24 cellular contexts compared by ENCODE assay signal in genomic region chr4:78119698-78120097, GRCh38.
DNase-seq lines count a peak whose midpoint lies in the region; ATAC-seq, FAIRE-seq and TF ChIP-seq lines count a peak whose summit lies in the region.
"Had no signal": no experiment of that assay in that cellular context is flagged by ENCODE, and none has a peak within 500 bp of the region (broad histone marks: within the 10 kb centered on the region; RNA-seq: fewer than 3 reads in every experiment).

No MANE protein-coding gene starts in this region.

- POLR2A ChIA-PET in GM12878 (lab: Charles Lee), result no interaction called here

- H3K4me2 ChIP-seq in GM12878 (ENCODE audit: control insufficient read depth, insufficient read depth), result no peak overlapping the region
- H3K4me2 ChIP-seq: GM23338 had no signal

- no peaks in the 10 kb centered on the region for H3K36me3 ChIP-seq in GM12878 (ENCODE audit: control insufficient read depth in 2 of 2, insufficient read depth in 2 of 2, low read length in 1 of 2)
- H3K36me3 ChIP-seq: cardiac muscle cell, colonic mucosa, esophagus muscularis mucosa, thyroid gland had no signal

- H3K9ac ChIP-seq in GM12878 (ENCODE audit: control insufficient read depth, insufficient read depth, low read length), result no peak overlapping the region

- peak overlapping the region; percentile 3 for H3K27ac Mint-ChIP-seq in glutamatergic neuron (ENCODE audit: unreplicated experiment)
- peak overlapping the region; percentile 27 for H3K27ac Mint-ChIP-seq in progenitor cell of endocrine pancreas
- H3K27ac Mint-ChIP-seq in activated T-helper 1 cell treated with anti-CD3 and anti-CD28 coated beads, Interleukin-12 subunit alpha, Interleukin-12 subunit beta, Interleukin-2, Interleukin-4 antibody, amounts not matched to agents 30 ng/mL and 10 ng/mL and 1 ng/mL, durations not matched to agents 14 hours and 24 hours and 36 hours, result no peak overlapping the region
- H3K27ac Mint-ChIP-seq: activated naive CD4-positive, alpha-beta T cell treated with anti-CD3 and anti-CD28 coated beads, Interleukin-2, amount 10 ng/mL, durations not matched to agents 7 days and 5 days; CD4-positive, CD25-positive, alpha-beta regulatory T cell; GM23338; HFFc6; stimulated activated naive CD8-positive, alpha-beta T cell treated with anti-CD3 and anti-CD28 coated beads, Interleukin-15, amount 100 ng/mL, for 72 hours; WTC11 had no signal

- TF ChIP-seq CTCF in GM12878 (IDR thresholded peaks at IDR 0.05 in 2 of 3, conservative IDR thresholded peaks at IDR 0.05 in 1 of 3; ENCODE audit: control insufficient read depth in 2 of 3, extremely low read depth in 1 of 3, insufficient read depth in 1 of 3, low read depth in 3 of 3, low read length in 3 of 3), result no peak
- TF ChIP-seq CTCF in glutamatergic neuron (IDR thresholded peaks at IDR 0.05; ENCODE audit: partially characterized antibody, unreplicated experiment), result no peak
- TF ChIP-seq CTCF in progenitor cell of endocrine pancreas (IDR thresholded peaks at IDR 0.05; ENCODE audit: unreplicated experiment), result no peak

- TF ChIP-seq POLR2A in GM12878 (IDR thresholded peaks at IDR 0.05; ENCODE audit: low read depth, low read length), result no peak

- no peaks in the 10 kb centered on the region for H3K9me3 ChIP-seq in GM12878 (replicated peaks; ENCODE audit: control insufficient read depth, insufficient read depth, low read length)
- H3K9me3 ChIP-seq: colonic mucosa, esophagus muscularis mucosa, thyroid gland had no signal

- DNase-seq in NCI-H2107 treated with DMSO at 0.1 percent for 48 hours (lab: John Stamatoyannopoulos, UW; ENCODE audit: unreplicated experiment), result peak; percentile 21
- no peak for DNase-seq in NCI-H2107 (lab: John Stamatoyannopoulos, UW)
- no peak for DNase-seq in GM12878 (ENCODE audit: low read depth, low spot score)
- no peak for DNase-seq in glutamatergic neuron
- DNase-seq in progenitor cell of endocrine pancreas (ENCODE audit: low spot score, unreplicated experiment), result no peak
- no peak for DNase-seq in activated T-helper 1 cell treated with anti-CD3 and anti-CD28 coated beads, Interleukin-12 subunit alpha, Interleukin-12 subunit beta, Interleukin-2, Interleukin-4 antibody, amounts not matched to agents 30 ng/mL and 10 ng/mL and 1 ng/mL, durations not matched to agents 14 hours and 24 hours and 36 hours (ENCODE audit: low spot score)
- no peak for DNase-seq in activated CD8-positive, alpha-beta memory T cell treated with anti-CD3 and anti-CD28 coated beads, Interleukin-2, amount 50 U/mL, for 4 hours
- no peak for DNase-seq in SKM-1 (lab: John Stamatoyannopoulos, UW; ENCODE audit: unreplicated experiment)
- DNase-seq: 8988T; activated naive CD4-positive, alpha-beta T cell treated with anti-CD3 and anti-CD28 coated beads, Interleukin-2, amount 10 ng/mL, durations not matched to agents 7 days and 5 days; CD4-positive, CD25-positive, alpha-beta regulatory T cell; colonic mucosa; HFFc6; islet precursor cell; NCI-H146; NCI-H2171 treated with DMSO at 0.1 percent for 48 hours; NCI-H526; stimulated activated naive CD8-positive, alpha-beta T cell treated with anti-CD3 and anti-CD28 coated beads, Interleukin-15, amount 100 ng/mL, for 72 hours had no signal

- no peaks in the 10 kb centered on the region for H3K27me3 Mint-ChIP-seq in glutamatergic neuron (ENCODE audit: unreplicated experiment)
- no peaks in the 10 kb centered on the region for H3K27me3 Mint-ChIP-seq in progenitor cell of endocrine pancreas
- H3K27me3 Mint-ChIP-seq in activated T-helper 1 cell treated with anti-CD3 and anti-CD28 coated beads, Interleukin-12 subunit alpha, Interleukin-12 subunit beta, Interleukin-2, Interleukin-4 antibody, amounts not matched to agents 30 ng/mL and 10 ng/mL and 1 ng/mL, durations not matched to agents 14 hours and 24 hours and 36 hours (ENCODE audit: insufficient read depth), result peaks cover 3% of the 10 kb centered on the region
- H3K27me3 Mint-ChIP-seq: activated naive CD4-positive, alpha-beta T cell treated with anti-CD3 and anti-CD28 coated beads, Interleukin-2, amount 10 ng/mL, durations not matched to agents 7 days and 5 days had no signal

- SMC1A ChIA-PET in GM12878 (lab: Charles Lee; ENCODE audit: uncharacterized antibody, unreplicated experiment), result interaction anchor here (2.2 kb wide), 1 partner anchor 10 kb away, joined by 8 read pairs; no protein-coding TSS in a partner anchor

- H3K9me3 Mint-ChIP-seq in glutamatergic neuron (ENCODE audit: unreplicated experiment), result peaks cover 3% of the 10 kb centered on the region
- peaks cover 35% of the 10 kb centered on the region for H3K9me3 Mint-ChIP-seq in progenitor cell of endocrine pancreas (ENCODE audit: low read depth)
- H3K9me3 Mint-ChIP-seq in activated T-helper 1 cell treated with anti-CD3 and anti-CD28 coated beads, Interleukin-12 subunit alpha, Interleukin-12 subunit beta, Interleukin-2, Interleukin-4 antibody, amounts not matched to agents 30 ng/mL and 10 ng/mL and 1 ng/mL, durations not matched to agents 14 hours and 24 hours and 36 hours, result no peaks in the 10 kb centered on the region
- H3K9me3 Mint-ChIP-seq: activated naive CD4-positive, alpha-beta T cell treated with anti-CD3 and anti-CD28 coated beads, Interleukin-2, amount 10 ng/mL, durations not matched to agents 7 days and 5 days; HFFc6; stimulated activated naive CD8-positive, alpha-beta T cell treated with anti-CD3 and anti-CD28 coated beads, Interleukin-15, amount 100 ng/mL, for 72 hours had no signal

- H2AFZ ChIP-seq in GM12878 (ENCODE audit: control insufficient read depth, low read depth, low read length), result no peak overlapping the region
- H2AFZ ChIP-seq: GM23338 had no signal

- in situ Hi-C loops in GM12878 (cut with MboI), result loop anchor here (10.0 kb wide), 1 partner anchor 65 kb away; no protein-coding TSS in a partner anchor

- no peaks in the 10 kb centered on the region for H3K27me3 ChIP-seq in GM12878 (replicated peaks in 1 of 2; ENCODE audit: control insufficient read depth in 2 of 2, insufficient read depth in 2 of 2, low read length in 1 of 2)
- H3K27me3 ChIP-seq: cardiac muscle cell, colonic mucosa, esophagus muscularis mucosa, thyroid gland had no signal

- TF ChIP-seq RAD21 in GM12878 (IDR thresholded peaks at IDR 0.05; ENCODE audit: insufficient read depth, low read depth, low read length), result no peak

- H3K4me1 ChIP-seq in GM12878 (ENCODE audit: control insufficient read depth, insufficient read depth, low read length), result no peaks in the 10 kb centered on the region
- H3K4me1 ChIP-seq: colonic mucosa had no signal

- H4K20me1 ChIP-seq in GM12878 (ENCODE audit: control insufficient read depth, insufficient read depth), result no peaks in the 10 kb centered on the region

- peak; percentile 59 for ATAC-seq in GM12878
- ATAC-seq: GM23338; stimulated activated naive CD8-positive, alpha-beta T cell treated with anti-CD3 and anti-CD28 coated beads, Interleukin-15, amount 100 ng/mL, for 72 hours; WTC11 had no signal

- FAIRE-seq in GM12878 (lab: Jason Lieb, UNC), result no peak

- no peak for TF ChIP-seq EP300 in GM12878 (IDR thresholded peaks at IDR 0.05; ENCODE audit: borderline replicate concordance in 1 of 2, control insufficient read depth in 1 of 2, low read depth in 2 of 2, low read length in 2 of 2)

- peaks cover 12% of the 10 kb centered on the region for H3K36me3 Mint-ChIP-seq in glutamatergic neuron (ENCODE audit: unreplicated experiment)
- peaks cover 52% of the 10 kb centered on the region for H3K36me3 Mint-ChIP-seq in progenitor cell of endocrine pancreas (ENCODE audit: insufficient read depth)
- no peaks in the 10 kb centered on the region for H3K36me3 Mint-ChIP-seq in activated T-helper 1 cell treated with anti-CD3 and anti-CD28 coated beads, Interleukin-12 subunit alpha, Interleukin-12 subunit beta, Interleukin-2, Interleukin-4 antibody, amounts not matched to agents 30 ng/mL and 10 ng/mL and 1 ng/mL, durations not matched to agents 14 hours and 24 hours and 36 hours (ENCODE audit: low read depth)
- H3K36me3 Mint-ChIP-seq: activated naive CD4-positive, alpha-beta T cell treated with anti-CD3 and anti-CD28 coated beads, Interleukin-2, amount 10 ng/mL, durations not matched to agents 7 days and 5 days; CD4-positive, CD25-positive, alpha-beta regulatory T cell had no signal

- H3K27ac ChIP-seq in GM12878 (ENCODE audit: control insufficient read depth, insufficient read depth), result no peak overlapping the region
- H3K27ac ChIP-seq: cardiac muscle cell, colonic mucosa, esophagus muscularis mucosa had no signal

- intact Hi-C loops in GM12878 (cut with micrococcal nuclease; ENCODE audit: unreplicated experiment), result no loop called here
- intact Hi-C loops in activated T-helper 1 cell treated with anti-CD3 and anti-CD28 coated beads, Interleukin-12 subunit alpha, Interleukin-12 subunit beta, Interleukin-2, Interleukin-4 antibody, amounts not matched to agents 30 ng/mL and 10 ng/mL and 1 ng/mL, durations not matched to agents 14 hours and 24 hours and 36 hours (cut with micrococcal nuclease), result no loop called here

- no peaks in the 10 kb centered on the region for H3K4me1 Mint-ChIP-seq in glutamatergic neuron (ENCODE audit: low read depth, unreplicated experiment)
- H3K4me1 Mint-ChIP-seq in progenitor cell of endocrine pancreas (ENCODE audit: low read depth), result peaks cover 20% of the 10 kb centered on the region
- H3K4me1 Mint-ChIP-seq in activated T-helper 1 cell treated with anti-CD3 and anti-CD28 coated beads, Interleukin-12 subunit alpha, Interleukin-12 subunit beta, Interleukin-2, Interleukin-4 antibody, amounts not matched to agents 30 ng/mL and 10 ng/mL and 1 ng/mL, durations not matched to agents 14 hours and 24 hours and 36 hours (ENCODE audit: low read depth), result no peaks in the 10 kb centered on the region
- H3K4me1 Mint-ChIP-seq: activated naive CD4-positive, alpha-beta T cell treated with anti-CD3 and anti-CD28 coated beads, Interleukin-2, amount 10 ng/mL, durations not matched to agents 7 days and 5 days; CD4-positive, CD25-positive, alpha-beta regulatory T cell; stimulated activated naive CD8-positive, alpha-beta T cell treated with anti-CD3 and anti-CD28 coated beads, Interleukin-15, amount 100 ng/mL, for 72 hours had no signal

- CTCF ChIA-PET in GM12878 (lab: Yijun Ruan, JAX), result interaction anchor here (1.4 kb wide), 1 partner anchor 25 kb away, joined by 3 read pairs; no protein-coding TSS in a partner anchor

- WGBS in GM12878 (ENCODE audit: insufficient coverage, insufficient replicate concordance, low lambda C conversion rate, missing lambda C conversion rate), result 23% methylated on average over 2 of the region's 2 CpGs

- H3K79me2 ChIP-seq in GM12878 (ENCODE audit: control insufficient read depth, insufficient read depth, low read length), result no peaks in the 10 kb centered on the region

- H3K4me3 Mint-ChIP-seq in glutamatergic neuron (ENCODE audit: unreplicated experiment) (no peak overlapping the region), progenitor cell of endocrine pancreas (ENCODE audit: low read depth) (no peak overlapping the region)
- H3K4me3 Mint-ChIP-seq in activated T-helper 1 cell treated with anti-CD3 and anti-CD28 coated beads, Interleukin-12 subunit alpha, Interleukin-12 subunit beta, Interleukin-2, Interleukin-4 antibody, amounts not matched to agents 30 ng/mL and 10 ng/mL and 1 ng/mL, durations not matched to agents 14 hours and 24 hours and 36 hours, result no peak overlapping the region
- H3K4me3 Mint-ChIP-seq: activated naive CD4-positive, alpha-beta T cell treated with anti-CD3 and anti-CD28 coated beads, Interleukin-2, amount 10 ng/mL, durations not matched to agents 7 days and 5 days; CD4-positive, CD25-positive, alpha-beta regulatory T cell; GM23338; HFFc6; stimulated activated naive CD8-positive, alpha-beta T cell treated with anti-CD3 and anti-CD28 coated beads, Interleukin-15, amount 100 ng/mL, for 72 hours; WTC11 had no signal

- RAD21 ChIA-PET in GM12878 (lab: Charles Lee; ENCODE audit: unreplicated experiment), result interaction anchor here (1.1 to 1.8 kb wide), 2 partner anchors 11 to 61 kb away, joined by 4 to 8 read pairs; no protein-coding TSS in a partner anchor

- no peak overlapping the region for H3K4me3 ChIP-seq in GM12878
- H3K4me3 ChIP-seq: cardiac muscle cell, colonic mucosa, esophagus muscularis mucosa, GM23338, lung, thyroid gland had no signal

- BruUV-seq in GM12878 (replicated peaks; lab: Mats Ljungman, UMichigan), result no TSS peak
